Comparison of ENCODE assay signal across 1 cellular context in the genomic region with DNA sequence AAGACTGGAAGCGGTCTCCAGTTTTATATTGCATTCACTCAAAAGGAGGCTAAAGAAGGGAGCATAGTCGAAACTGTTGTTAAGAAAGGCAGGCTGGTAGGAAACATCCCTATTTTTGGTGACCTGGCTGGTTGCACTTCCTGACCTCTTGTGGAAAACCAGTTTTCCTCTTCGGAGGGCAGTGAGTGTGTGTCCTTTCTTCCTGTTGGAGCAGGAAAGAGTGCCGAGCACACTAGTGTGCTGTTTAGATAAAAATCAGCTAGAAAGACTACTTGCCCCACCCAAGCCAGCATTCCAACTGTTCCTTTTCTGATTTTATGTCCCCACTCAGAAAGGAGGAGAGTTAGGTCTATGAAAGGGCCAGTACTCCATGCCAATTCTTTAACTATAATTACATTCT.
TF ChIP-seq lines count a peak whose summit lies in the region.

No MANE protein-coding gene starts in this region.

TF ChIP-seq in K562, 482 proteins besides CTCF, POLR2A, EP300 and RAD21 (continued from another document):
- TF ChIP-seq, protein P1, sequence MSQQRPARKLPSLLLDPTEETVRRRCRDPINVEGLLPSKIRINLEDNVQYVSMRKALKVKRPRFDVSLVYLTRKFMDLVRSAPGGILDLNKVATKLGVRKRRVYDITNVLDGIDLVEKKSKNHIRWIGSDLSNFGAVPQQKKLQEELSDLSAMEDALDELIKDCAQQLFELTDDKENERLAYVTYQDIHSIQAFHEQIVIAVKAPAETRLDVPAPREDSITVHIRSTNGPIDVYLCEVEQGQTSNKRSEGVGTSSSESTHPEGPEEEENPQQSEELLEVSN (IDR thresholded peaks at IDR 0.05; ENCODE audit: borderline replicate concordance in 1 of 2, extremely low read depth in 1 of 2, insufficient read depth in 1 of 2, insufficient read length in 1 of 2, low read depth in 1 of 2, low read length in 1 of 2, poor library complexity in 1 of 2, severe bottlenecking in 1 of 2): no peak
TF ChIP-seq in K562: peak in this region for 0.
